2 cellular contexts compared by ENCODE assay signal in genomic region chr6:2061880-2062279, GRCh38.
TF ChIP-seq lines count a peak whose summit lies in the region.

No MANE protein-coding gene starts in this region.

TF ChIP-seq in HepG2, 621 proteins besides CTCF, POLR2A, EP300 and RAD21:
- TF ChIP-seq ARNT2 (CRISPR knock-in tag; IDR thresholded peaks at IDR 0.05; ENCODE audit: low read depth) (no peak), HOMEZ (CRISPR knock-in tag; IDR thresholded peaks at IDR 0.05; ENCODE audit: low read depth) (no peak)

TF ChIP-seq in WTC11, 78 proteins besides CTCF, POLR2A, EP300 and RAD21:
- TF ChIP-seq ELF4 (CRISPR knock-in tag; IDR thresholded peaks at IDR 0.05; ENCODE audit: low read depth): no peak
- TF ChIP-seq ZNF121 (CRISPR knock-in tag; IDR thresholded peaks at IDR 0.05): no peak
- no peak for TF ChIP-seq PRRX2 (CRISPR knock-in tag; IDR thresholded peaks at IDR 0.05)
- no peak for TF ChIP-seq SMAD4 (CRISPR knock-in tag; IDR thresholded peaks at IDR 0.05)
- no peak for TF ChIP-seq GTF2I (CRISPR knock-in tag; conservative IDR thresholded peaks at IDR 0.05)
- TF ChIP-seq ZNF396 (CRISPR knock-in tag; IDR thresholded peaks at IDR 0.05; ENCODE audit: borderline replicate concordance): no peak
- no peak for TF ChIP-seq PREB (CRISPR knock-in tag; IDR thresholded peaks at IDR 0.05; ENCODE audit: borderline replicate concordance)
- TF ChIP-seq ZNF263 (CRISPR knock-in tag; IDR thresholded peaks at IDR 0.05; ENCODE audit: low read depth): no peak
